ENCODE assay signal across 17 cellular contexts in the genomic region with DNA sequence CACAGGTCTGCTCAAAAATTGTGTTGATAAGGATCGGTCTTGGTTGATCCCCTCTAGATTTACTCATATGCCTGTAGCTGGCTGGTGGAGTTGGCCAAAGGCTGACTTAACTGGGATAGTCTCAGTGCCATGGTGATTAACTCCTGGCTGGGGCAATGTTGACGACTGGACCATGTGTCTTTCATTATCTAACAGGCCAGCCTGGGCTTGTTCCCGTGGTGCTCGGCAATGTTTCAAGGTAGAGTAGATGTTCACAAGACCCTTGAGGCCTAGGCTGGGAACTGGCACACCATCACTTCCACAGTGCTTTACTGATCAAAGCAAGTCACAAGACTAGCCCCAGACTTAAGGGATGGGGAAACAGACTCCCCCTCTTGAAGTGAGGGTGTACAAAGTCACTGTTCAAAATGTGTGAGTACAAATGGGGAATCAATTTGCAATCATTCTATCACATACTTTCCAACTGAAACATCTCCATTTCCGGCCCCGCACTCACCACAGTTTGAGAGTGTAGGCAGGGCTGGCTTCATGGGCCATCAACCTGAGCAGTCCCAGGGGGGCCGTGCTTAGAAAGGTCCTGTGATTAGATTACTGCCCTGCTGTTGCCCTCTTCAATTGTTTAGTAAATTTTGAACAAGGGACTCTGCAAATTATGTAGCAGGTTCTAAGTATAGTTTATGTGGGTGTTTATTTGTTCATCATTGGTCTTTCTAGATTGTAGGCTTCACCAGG.
"Had no signal": no experiment of that assay in that cellular context is flagged by ENCODE, and none has a peak within 500 bp of the region (broad histone marks: within the 10 kb centered on the region; RNA-seq: fewer than 3 reads in every experiment).

No MANE protein-coding gene starts in this region.

- H3K4me3 Mint-ChIP-seq: activated CD4-positive, alpha-beta T cell treated with anti-CD3 and anti-CD28 coated beads, Interleukin-2, amount 10 ng/mL, durations not matched to agents 24 days and 14 days; activated CD8-positive, alpha-beta T cell treated with anti-CD3 and anti-CD28 coated beads for 36 hours; activated naive CD4-positive, alpha-beta T cell treated with anti-CD3 and anti-CD28 coated beads for 36 hours; activated T-cell treated with anti-CD3 and anti-CD28 coated beads, Interleukin-2, amount 50 U/mL, for 24 hours; effector memory CD8-positive, alpha-beta T cell; mesothelial cell of epicardium had no signal

- H3K27me3 ChIP-seq: body of pancreas, spleen, tibial artery had no signal

- H3K36me3 ChIP-seq: spleen, tibial artery had no signal

- H3K4me1 ChIP-seq: body of pancreas, spleen, tibial artery had no signal

- H3K4me1 Mint-ChIP-seq: activated CD4-positive, alpha-beta T cell treated with anti-CD3 and anti-CD28 coated beads, Interleukin-2, amount 10 ng/mL, durations not matched to agents 24 days and 14 days had no signal

- H3K36me3 Mint-ChIP-seq: mesothelial cell of epicardium had no signal

- ATAC-seq: activated CD8-positive, alpha-beta T cell treated with anti-CD3 and anti-CD28 coated beads for 36 hours; body of pancreas; effector memory CD8-positive, alpha-beta T cell had no signal

- H3K27ac Mint-ChIP-seq: activated CD4-positive, alpha-beta T cell treated with anti-CD3 and anti-CD28 coated beads, Interleukin-2, amount 10 ng/mL, durations not matched to agents 24 days and 14 days; activated CD8-positive, alpha-beta T cell treated with anti-CD3 and anti-CD28 coated beads for 36 hours; activated naive CD4-positive, alpha-beta T cell treated with anti-CD3 and anti-CD28 coated beads for 36 hours; activated T-cell treated with anti-CD3 and anti-CD28 coated beads, Interleukin-2, amount 50 U/mL, for 24 hours; effector memory CD8-positive, alpha-beta T cell; mesothelial cell of epicardium had no signal

- H3K27ac ChIP-seq: body of pancreas, spleen, tibial artery had no signal

- H3K4me3 ChIP-seq: body of pancreas, spleen, tibial artery had no signal

- H3K9me3 ChIP-seq: body of pancreas had no signal

- H3K9me3 Mint-ChIP-seq: activated CD4-positive, alpha-beta T cell treated with anti-CD3 and anti-CD28 coated beads, Interleukin-2, amount 10 ng/mL, durations not matched to agents 24 days and 14 days had no signal

- H3K27me3 Mint-ChIP-seq: activated CD4-positive, alpha-beta T cell treated with anti-CD3 and anti-CD28 coated beads, Interleukin-2, amount 10 ng/mL, durations not matched to agents 24 days and 14 days; activated CD8-positive, alpha-beta T cell treated with anti-CD3 and anti-CD28 coated beads for 36 hours; activated T-cell treated with anti-CD3 and anti-CD28 coated beads, Interleukin-2, amount 50 U/mL, for 24 hours; effector memory CD8-positive, alpha-beta T cell had no signal

- DNase-seq: activated CD4-positive, alpha-beta T cell treated with anti-CD3 and anti-CD28 coated beads, Interleukin-2, amount 10 ng/mL, durations not matched to agents 24 days and 14 days; activated CD4-positive, CD25-positive, alpha-beta regulatory T cell; activated CD8-positive, alpha-beta T cell treated with anti-CD3 and anti-CD28 coated beads for 36 hours; activated naive CD4-positive, alpha-beta T cell treated with anti-CD3 and anti-CD28 coated beads for 36 hours; activated T-cell treated with anti-CD3 and anti-CD28 coated beads, Interleukin-2, amount 50 U/mL, for 24 hours; body of pancreas; effector memory CD8-positive, alpha-beta T cell; foreskin fibroblast; hippocampal formation; islet precursor cell; occipital lobe; spleen; stimulated activated CD4-positive, alpha-beta T cell treated with anti-CD3 and anti-CD28 coated beads, Interleukin-4, amount 100 ng/mL, for 4 hours; stimulated activated naive CD4-positive, alpha-beta T cell; T1000 had no signal
